Comparison of ENCODE assay signal across 21 cellular contexts in the genomic region with DNA sequence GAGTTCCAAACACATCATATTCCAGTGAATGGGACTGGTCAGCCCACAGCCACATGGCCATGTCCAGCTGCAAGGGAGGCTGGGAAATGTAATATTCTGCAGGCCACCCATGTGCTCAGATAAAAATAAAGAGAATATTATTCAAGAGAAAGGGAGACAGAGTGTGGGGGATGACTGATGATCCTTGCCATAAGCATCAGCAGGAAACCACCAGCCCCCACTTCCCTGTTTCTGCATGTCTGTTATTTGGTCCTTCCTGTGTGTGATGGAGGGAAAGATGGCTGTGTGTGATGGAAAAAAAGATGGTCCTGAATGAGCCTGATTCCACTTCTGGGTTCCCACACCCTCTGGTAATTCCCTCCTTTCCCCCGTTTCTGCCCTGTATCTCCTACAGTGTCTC.
"Had no signal": no experiment of that assay in that cellular context is flagged by ENCODE, and none has a peak within 500 bp of the region (broad histone marks: within the 10 kb centered on the region; RNA-seq: fewer than 3 reads in every experiment).

No MANE protein-coding gene starts in this region.

- H3K4me1 Mint-ChIP-seq: activated naive CD8-positive, alpha-beta T cell treated with anti-CD3 and anti-CD28 coated beads for 36 hours had no signal

- ATAC-seq: body of pancreas; left lung; mucosa of descending colon; natural killer cell treated with Interleukin-12 subunit alpha and Interleukin-12 subunit beta and Interleukin-15 and Interleukin-18, amount 100 ng/mL, for 72 hours had no signal

- H3K27me3 Mint-ChIP-seq: activated B cell treated with CpG ODN at 0.5 μM for 24 hours; activated naive CD8-positive, alpha-beta T cell treated with anti-CD3 and anti-CD28 coated beads for 36 hours had no signal

- DNase-seq: activated B cell treated with CpG ODN at 0.5 μM for 24 hours; activated CD4-positive, alpha-beta T cell treated with anti-CD3 and anti-CD28 coated beads for 4 hours; activated CD4-positive, alpha-beta T cell treated with anti-CD3 and anti-CD28 coated beads, Interleukin-2, amount 50 U/mL, for 4 hours; activated CD8-positive, alpha-beta memory T cell treated with anti-CD3 and anti-CD28 coated beads, Interleukin-2, amount 50 U/mL, for 4 hours; activated effector memory CD4-positive, alpha-beta T cell treated with anti-CD3 and anti-CD28 coated beads, Interleukin-2, amount 50 U/mL, for 16 hours; activated naive CD4-positive, alpha-beta T cell treated with anti-CD3 and anti-CD28 coated beads for 36 hours; activated naive CD8-positive, alpha-beta T cell treated with anti-CD3 and anti-CD28 coated beads for 36 hours; activated T-cell treated with anti-CD3 and anti-CD28 coated beads, Interleukin-2, amount 50 U/mL, for 1 hour; adrenal gland; aorta; body of pancreas; effector CD8-positive, alpha-beta T cell; left lung; mesendoderm; mucosa of descending colon; substantia nigra; uterus had no signal

- H3K9me3 Mint-ChIP-seq: activated B cell treated with CpG ODN at 0.5 μM for 24 hours; activated naive CD4-positive, alpha-beta T cell treated with anti-CD3 and anti-CD28 coated beads for 36 hours; activated naive CD8-positive, alpha-beta T cell treated with anti-CD3 and anti-CD28 coated beads for 36 hours; activated T-helper 1 cell treated with anti-CD3 and anti-CD28 coated beads, Interleukin-12 subunit alpha, Interleukin-12 subunit beta, Interleukin-2, Interleukin-4 antibody, amounts not matched to agents 30 ng/mL and 10 ng/mL and 1 ng/mL, durations not matched to agents 14 hours and 24 hours and 36 hours; natural killer cell treated with Interleukin-12 subunit alpha and Interleukin-12 subunit beta and Interleukin-15 and Interleukin-18, amount 100 ng/mL, for 72 hours; stimulated activated naive CD8-positive, alpha-beta T cell treated with anti-CD3 and anti-CD28 coated beads, Interleukin-15, Interleukin-2, amounts not matched to agents 100 ng/mL and 50 ng/mL, for 24 hours had no signal

- H3K4me3 Mint-ChIP-seq: activated B cell treated with CpG ODN at 0.5 μM for 24 hours; activated naive CD4-positive, alpha-beta T cell treated with anti-CD3 and anti-CD28 coated beads for 36 hours; activated naive CD8-positive, alpha-beta T cell treated with anti-CD3 and anti-CD28 coated beads for 36 hours; activated T-helper 1 cell treated with anti-CD3 and anti-CD28 coated beads, Interleukin-12 subunit alpha, Interleukin-12 subunit beta, Interleukin-2, Interleukin-4 antibody, amounts not matched to agents 30 ng/mL and 10 ng/mL and 1 ng/mL, durations not matched to agents 14 hours and 24 hours and 36 hours; natural killer cell treated with Interleukin-12 subunit alpha and Interleukin-12 subunit beta and Interleukin-15 and Interleukin-18, amount 100 ng/mL, for 72 hours; stimulated activated naive CD8-positive, alpha-beta T cell treated with anti-CD3 and anti-CD28 coated beads, Interleukin-15, Interleukin-2, amounts not matched to agents 100 ng/mL and 50 ng/mL, for 24 hours; type B pancreatic cell had no signal

- H3K27ac Mint-ChIP-seq: activated B cell treated with CpG ODN at 0.5 μM for 24 hours; activated naive CD4-positive, alpha-beta T cell treated with anti-CD3 and anti-CD28 coated beads for 36 hours; activated naive CD8-positive, alpha-beta T cell treated with anti-CD3 and anti-CD28 coated beads for 36 hours; activated T-helper 1 cell treated with anti-CD3 and anti-CD28 coated beads, Interleukin-12 subunit alpha, Interleukin-12 subunit beta, Interleukin-2, Interleukin-4 antibody, amounts not matched to agents 30 ng/mL and 10 ng/mL and 1 ng/mL, durations not matched to agents 14 hours and 24 hours and 36 hours; natural killer cell treated with Interleukin-12 subunit alpha and Interleukin-12 subunit beta and Interleukin-15 and Interleukin-18, amount 100 ng/mL, for 72 hours; stimulated activated naive CD8-positive, alpha-beta T cell treated with anti-CD3 and anti-CD28 coated beads, Interleukin-15, Interleukin-2, amounts not matched to agents 100 ng/mL and 50 ng/mL, for 24 hours had no signal

- H3K36me3 Mint-ChIP-seq: natural killer cell treated with Interleukin-12 subunit alpha and Interleukin-12 subunit beta and Interleukin-15 and Interleukin-18, amount 100 ng/mL, for 72 hours; type B pancreatic cell had no signal
